23 cellular contexts compared by ENCODE assay signal in the genomic region with DNA sequence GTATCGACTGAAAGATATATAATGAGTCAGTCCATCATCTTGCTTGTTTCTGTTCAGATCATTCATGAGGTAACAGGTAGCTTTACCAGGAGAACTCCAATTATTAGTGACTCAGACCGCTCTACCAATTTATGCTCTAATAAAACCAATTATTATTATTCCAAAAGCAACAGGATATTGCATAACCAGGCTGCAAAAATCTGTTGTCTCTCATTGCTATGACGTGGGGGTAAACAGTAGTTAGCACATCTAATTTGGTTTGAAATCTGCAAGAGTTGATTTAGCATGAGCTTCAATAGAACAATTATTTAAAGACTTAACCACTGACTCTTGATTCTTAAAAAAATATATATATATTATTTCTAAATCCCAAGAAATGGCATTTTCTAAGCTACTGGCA.
A peak's percentile ranks its signal among the peaks of the same experiment; 100 is the strongest.
DNase-seq lines count a peak whose midpoint lies in the region; ATAC-seq and TF ChIP-seq lines count a peak whose summit lies in the region.
"Had no signal": no experiment of that assay in that cellular context is flagged by ENCODE, and none has a peak within 500 bp of the region (broad histone marks: within the 10 kb centered on the region; RNA-seq: fewer than 3 reads in every experiment).

No MANE protein-coding gene starts in this region.

- H3K36me3 ChIP-seq in IMR-90 (ENCODE audit: control insufficient read depth, insufficient read depth, low read length), result peaks cover 11% of the 10 kb centered on the region
- peaks cover 2 to 3% of the 10 kb centered on the region in 2 donors for H3K36me3 ChIP-seq in body of pancreas (replicated peaks in 1 of 2; ENCODE audit: insufficient read depth in 1 of 2, low read depth in 2 of 2)

- H3K9me3 ChIP-seq in IMR-90 (ENCODE audit: control insufficient read depth, insufficient read depth, low read length) (no peaks in the 10 kb centered on the region), body of pancreas (no peaks in the 10 kb centered on the region)
- H3K9me3 ChIP-seq: Caco-2, HAP-1, SJCRH30 had no signal

- H3K4ac ChIP-seq in IMR-90 (ENCODE audit: low read depth, low read length), result no peak overlapping the region

- H2AK5ac ChIP-seq in IMR-90 (ENCODE audit: low read depth, low read length), result no peak overlapping the region

- H3K27ac ChIP-seq in IMR-90 (ENCODE audit: insufficient read depth, low read length) (no peak overlapping the region), body of pancreas (no peak overlapping the region)
- H3K27ac ChIP-seq: PC-9, SJCRH30 had no signal

- H4K5ac ChIP-seq in IMR-90 (ENCODE audit: low read depth, low read length), result no peak overlapping the region

- no peaks in the 10 kb centered on the region for H3K27me3 ChIP-seq in IMR-90 (ENCODE audit: control insufficient read depth, insufficient read depth, low read length)
- no peaks in the 10 kb centered on the region for H3K27me3 ChIP-seq in body of pancreas
- H3K27me3 ChIP-seq: SJCRH30 had no signal

- H3K9ac ChIP-seq in IMR-90 (ENCODE audit: low read depth, low read length), result no peak overlapping the region

- H3K56ac ChIP-seq in IMR-90 (ENCODE audit: extremely low read depth, insufficient read depth, low read length), result no peak overlapping the region

- peaks cover 7 to 25% of the 10 kb centered on the region in 2 experiments; a peak in 3 of 4 replicates for H3K79me1 ChIP-seq in IMR-90 (ENCODE audit: low read depth in 1 of 2, low read length in 2 of 2)

- H3K4me2 ChIP-seq in IMR-90 (ENCODE audit: low read depth, low read length), result no peak overlapping the region
- H3K4me2 ChIP-seq: PC-9 had no signal

- CTCF ChIA-PET in IMR-90 (lab: Yijun Ruan, JAX), result interaction anchor here (0.9 to 2.4 kb wide), 3 partner anchors 99 to 153 kb away, joined by 3 to 12 read pairs (median 3); a partner anchor contains a TSS

- no peak overlapping the region for H3K23ac ChIP-seq in IMR-90 (ENCODE audit: low read depth, low read length)

- H3K14ac ChIP-seq in IMR-90 (replicated peaks; ENCODE audit: low read depth, low read length), result no peak overlapping the region

- TF ChIP-seq POLR2A in IMR-90 (IDR thresholded peaks at IDR 0.05; ENCODE audit: low read depth, low read length) (no peak), body of pancreas (IDR thresholded peaks at IDR 0.05) (no peak)

- no peak for TF ChIP-seq RAD21 in IMR-90 (IDR thresholded peaks at IDR 0.05; ENCODE audit: low read length)

- dilution Hi-C loops in IMR-90 (cut with HindIII; ENCODE audit: low sequenced_read_pairs, unreplicated experiment), result no loop called here

- no peak overlapping the region for H3K18ac ChIP-seq in IMR-90 (ENCODE audit: low read depth, low read length)

- no peak overlapping the region for H4K91ac ChIP-seq in IMR-90 (ENCODE audit: insufficient read depth, low read depth, low read length)

- H3K4me3 ChIP-seq in IMR-90 (ENCODE audit: insufficient read depth, low read depth, low read length), result no peak overlapping the region
- no peak overlapping the region for H3K4me3 ChIP-seq in epithelial cell of esophagus (ENCODE audit: low read length)
- no peak overlapping the region for H3K4me3 ChIP-seq in body of pancreas
- H3K4me3 ChIP-seq: HAP-1, PC-9, SJCRH30 had no signal

- ATAC-seq in IMR-90 (ENCODE audit: low read depth) (no peak), body of pancreas (no peak)
- ATAC-seq: HepG2, Right ventricle myocardium inferior, SK-N-SH treated with all-trans-retinoic acid at 6 μM for 48 hours had no signal

- DNase-seq in IMR-90 (no peak), epithelial cell of esophagus (ENCODE audit: low read depth) (peak; percentile 40), lung microvascular endothelial cell (ENCODE audit: low read depth in 2 of 2) (peak; percentile 8 to 61), GM03348 (ENCODE audit: low spot score) (no peak), body of pancreas (no peak), HuH-7.5 (ENCODE audit: low spot score) (no peak), DMS153 (lab: John Stamatoyannopoulos, UW) (no peak)
- DNase-seq: Caco-2; CD4-positive, alpha-beta memory T cell; DMS79; GDM1; GOT3; KBM-7; NCI-H1105 treated with DMSO at 0.1 percent for 48 hours; NCI-H146; NCI-H2029; NCI-H526 treated with DMSO at 0.1 percent for 48 hours; PC-9; SJCRH30 had no signal

- H2BK20ac ChIP-seq in IMR-90 (ENCODE audit: low read depth, low read length), result no peak overlapping the region

- no peak overlapping the region for H2AFZ ChIP-seq in IMR-90 (replicated peaks; ENCODE audit: low read length, poor library complexity)
- H2AFZ ChIP-seq: PC-9 had no signal

- H2BK5ac ChIP-seq in IMR-90 (ENCODE audit: low read depth, low read length, poor library complexity, severe bottlenecking), result no peak overlapping the region

- intact Hi-C loops in IMR-90 (cut with micrococcal nuclease) (no loop called here), body of pancreas (cut with DNase I) (loop anchor here (10.0 kb wide), 2 partner anchors 64 to 154 kb away; a partner anchor contains a TSS)

- H2BK15ac ChIP-seq in IMR-90 (ENCODE audit: low read depth, low read length), result no peak overlapping the region

- H2BK120ac ChIP-seq in IMR-90 (ENCODE audit: low read depth, low read length), result no peak overlapping the region

- H3K9me1 ChIP-seq in IMR-90 (ENCODE audit: insufficient read depth, low read length), result peaks cover 7% of the 10 kb centered on the region; the same call in 1 of the 2 replicates

- WGBS in IMR-90 (ENCODE audit: extremely low coverage in 2 of 2, insufficient read length in 1 of 2), 2 experiments, result no CpG with 5 or more reads among the region's 3 CpGs
- 85 to 88% methylated on average over 3 of the region's 3 CpGs for WGBS in body of pancreas, 2 donors

- BruUV-seq in IMR-90 (replicated peaks; lab: Mats Ljungman, UMichigan), result no TSS peak

- H3K4me1 ChIP-seq in IMR-90 (ENCODE audit: control insufficient read depth, insufficient read depth, low read length) (peaks cover 7% of the 10 kb centered on the region), body of pancreas (peaks cover 21% of the 10 kb centered on the region)
- H3K4me1 ChIP-seq: SJCRH30 had no signal

- no peaks in the 10 kb centered on the region for H4K20me1 ChIP-seq in IMR-90 (ENCODE audit: insufficient read depth, low read length)

- POLR2A ChIA-PET in IMR-90 (lab: Charles Lee; ENCODE audit: unreplicated experiment), result interaction anchor here (1.0 kb wide), 1 partner anchor 151 kb away, joined by 6 read pairs; a partner anchor contains a TSS

- in situ Hi-C loops in IMR-90 (cut with MboI; ENCODE audit: low sequenced_read_pairs), result no loop called here

- H4K8ac ChIP-seq in IMR-90 (ENCODE audit: low read depth in 2 of 2, low read length in 2 of 2), result no peak overlapping the region

- no peak overlapping the region for H2AK9ac ChIP-seq in IMR-90 (replicated peaks; ENCODE audit: low read depth, low read length, poor library complexity)

- no peak for TF ChIP-seq CTCF in IMR-90 (conservative IDR thresholded peaks at IDR 0.05; ENCODE audit: low read depth, low read length)
- TF ChIP-seq CTCF in epithelial cell of esophagus (IDR thresholded peaks at IDR 0.05; ENCODE audit: insufficient read depth, low read depth, low read length, missing control alignments), result no peak
- TF ChIP-seq CTCF in body of pancreas (IDR thresholded peaks at IDR 0.05), result no peak

TF ChIP-seq in IMR-90, 13 proteins besides CTCF, POLR2A, EP300 and RAD21:
- TF ChIP-seq MXI1 (IDR thresholded peaks at IDR 0.05; ENCODE audit: borderline replicate concordance, low read depth, low read length) (no peak), CHD1 (IDR thresholded peaks at IDR 0.05; ENCODE audit: low read depth, low read length) (no peak), CEBPB (IDR thresholded peaks at IDR 0.05; ENCODE audit: low read depth, low read length) (peak; percentile 40; the same call in 1 of the 2 replicates)

Comparison
In these comparisons a context has a peak if more than half of its experiments do, and no peak if none do; other contexts are left out.
1. DNase-seq: peak in epithelial cell of esophagus (single experiment) and lung microvascular endothelial cell (2 of 2); none in IMR-90 (single experiment), GM03348 (single experiment), body of pancreas (0 of 4), HuH-7.5 (single experiment) and DMS153 (single experiment).